ENCODE assay signal across 8 cellular contexts in genomic region chr16:75264531-75264998, GRCh38. TPM values are rescaled to one million over a fixed set of nuclear protein-coding genes. Genes with fewer than 3 reads are reported as not detected.
DNase-seq lines count a peak whose midpoint lies in the region; ATAC-seq, FAIRE-seq and TF ChIP-seq lines count a peak whose summit lies in the region.

No MANE protein-coding gene starts in this region.

- H3K4me2 ChIP-seq in HepG2 (ENCODE audit: low read depth, low read length), result peak overlapping the region; percentile 98

- H3K36me3 ChIP-seq in bronchial epithelial cell (ENCODE audit: control insufficient read depth, insufficient read depth, low read length) (peaks cover 7% of the 10 kb centered on the region), HepG2 (replicated peaks in 1 of 2; ENCODE audit: control insufficient read depth in 1 of 2, insufficient read depth in 2 of 2, low read length in 2 of 2) (peaks cover 0 to 3% of the 10 kb centered on the region in 2 experiments; a peak in 1 of 5 replicates), thyroid gland (no peaks in the 10 kb centered on the region)

- 31% methylated on average over 12 of the region's 13 CpGs for WGBS in HepG2 (ENCODE audit: low lambda C conversion rate)
- 5 to 6% methylated on average over 11 to 12 of the region's 13 CpGs for WGBS in thyroid gland, 2 donors

- H3K4me3 ChIP-seq in bronchial epithelial cell (ENCODE audit: low read depth, low read length) (peak overlapping the region; percentile 68), HepG2 (replicated peaks in 1 of 3; ENCODE audit: insufficient read depth in 1 of 3, low read depth in 2 of 3, low read length in 3 of 3) (peak overlapping the region; percentile 92 to 99 (median 96)), thyroid gland (replicated peaks in 1 of 3) (peak overlapping the region; percentile 37 to 89 (median 46))

- CTCF ChIA-PET in HepG2 (lab: Yijun Ruan, JAX; ENCODE audit: low intra/inter-chr PET ratio, low total read pairs), result no interaction called here

- ATAC-seq in Right ventricle myocardium superior (ENCODE audit: poor library complexity) (peak; percentile 18), Right ventricle myocardium inferior (no peak), HepG2 (no peak), HG02852 (IDR thresholded peaks at IDR 0.05; ENCODE audit: unreplicated experiment) (no peak), GM21737 (IDR thresholded peaks at IDR 0.05; ENCODE audit: unreplicated experiment) (no peak)

- H3K79me2 ChIP-seq in HepG2 (ENCODE audit: insufficient read depth, low read length), result peaks cover 58% of the 10 kb centered on the region

- H3K4me1 ChIP-seq in HepG2 (ENCODE audit: insufficient read depth, low read length), result peaks cover 69% of the 10 kb centered on the region
- H3K4me1 ChIP-seq in thyroid gland, result peaks cover 48 to 59% of the 10 kb centered on the region in 2 donors

- no peak for TF ChIP-seq POLR2A in HepG2 (IDR thresholded peaks at IDR 0.05; ENCODE audit: insufficient read depth in 1 of 2, low read depth in 2 of 2, low read length in 2 of 2)
- peak in 1 of 2 donors; percentile 13 for TF ChIP-seq POLR2A in thyroid gland (IDR thresholded peaks at IDR 0.05)

- H2AFZ ChIP-seq in HepG2 (ENCODE audit: low read length), result no peak overlapping the region

- H3K9me3 ChIP-seq in HepG2 (ENCODE audit: low read length), result no peaks in the 10 kb centered on the region
- H3K9me3 ChIP-seq in thyroid gland, result no peaks in the 10 kb centered on the region

- H3K9ac ChIP-seq in HepG2 (ENCODE audit: insufficient read depth, low read depth, low read length), result peak overlapping the region; percentile 96

- FAIRE-seq in bronchial epithelial cell (lab: Jason Lieb, UNC) (no peak), HepG2 (lab: Jason Lieb, UNC) (no peak)

- TF ChIP-seq EP300 in HepG2 (IDR thresholded peaks at IDR 0.05; ENCODE audit: low read depth in 2 of 2, low read length in 2 of 2) (no peak), HepG2 (CRISPR knock-in tag; IDR thresholded peaks at IDR 0.05; ENCODE audit: borderline replicate concordance) (no peak)

- TF ChIP-seq CTCF in bronchial epithelial cell (IDR thresholded peaks at IDR 0.05; ENCODE audit: insufficient read depth, low read length, severe bottlenecking) (no peak), HepG2 (CRISPR knock-in tag; IDR thresholded peaks at IDR 0.05) (no peak), thyroid gland (IDR thresholded peaks at IDR 0.05) (no peak)

- H3K27ac ChIP-seq in HepG2 (ENCODE audit: extremely low read length, insufficient read depth, low read length), result peak overlapping the region; percentile 61
- H3K27ac ChIP-seq in thyroid gland, result peak overlapping the region; percentile 67 to 98 (median 94)

- intact Hi-C loops in Right ventricle myocardium superior (cut with DNase I) (loop anchor here (5.0 kb wide), 1 partner anchor 43 kb away; no protein-coding TSS in a partner anchor), Right ventricle myocardium inferior (cut with DNase I) (loop anchor here (2.0 kb wide), 2 partner anchors 14 to 26 kb away; partner anchors contain the start of gene BCAR1), HepG2 (cut with micrococcal nuclease; ENCODE audit: unreplicated experiment) (loop anchor here (2.0 to 5.0 kb wide), 2 partner anchors 20 to 198 kb away; partner anchors contain the start of gene TMEM170A), thyroid gland (cut with DNase I) (no loop called here)

- TF ChIP-seq RAD21 in HepG2 (CRISPR knock-in tag; IDR thresholded peaks at IDR 0.05), result no peak

- no TSS peak for BruUV-seq in HepG2 (replicated peaks; lab: Mats Ljungman, UMichigan)

- POLR2A ChIA-PET in HepG2 (lab: Yijun Ruan, JAX), result interaction anchor here (4.3 to 9.3 kb wide), 3 partner anchors 13 to 42 kb away, joined by 82 to 151 read pairs (median 102); partner anchors contain the start of gene BCAR1

- in situ Hi-C loops in HepG2 (cut with HindIII; ENCODE audit: extremely low pct_ligation_motif_present, low pct_unique_long_range_greater_than_20kb), result no loop called here

- peaks cover 34% of the 10 kb centered on the region for H4K20me1 ChIP-seq in HepG2 (ENCODE audit: insufficient read depth, low read length)

- DNase-seq in Right ventricle myocardium superior, result no peak
- no peak for DNase-seq in Right ventricle myocardium inferior (ENCODE audit: missing footprints)
- DNase-seq in bronchial epithelial cell (ENCODE audit: low read depth), result no peak
- DNase-seq in HepG2 (ENCODE audit: low spot score), result no peak
- DNase-seq in thyroid gland, result peak; percentile 65 to 67
- no peak for DNase-seq in RKO (ENCODE audit: low spot score)

- H3K27me3 ChIP-seq in bronchial epithelial cell (ENCODE audit: control insufficient read depth, insufficient read depth, low read length) (no peaks in the 10 kb centered on the region), HepG2 (ENCODE audit: control insufficient read depth in 1 of 2, insufficient read depth in 2 of 2, low read length in 2 of 2) (no peaks in the 10 kb centered on the region), thyroid gland (no peaks in the 10 kb centered on the region)

RNA-seq across cellular contexts. Expression of gene BCAR1, which starts 13.1 kb away (rescaled TPM):
- total RNA-seq in Right ventricle myocardium superior, result 75.4 TPM
- total RNA-seq in Right ventricle myocardium inferior, result 76.7 TPM
- 32.5 and 44.2 TPM in 2 replicates for total RNA-seq in bronchial epithelial cell
- total RNA-seq in HepG2 (2016; rRNA removed; fragmentation: Illumina TruSeq; extraction: Trizol), result 35.9 and 48.1 TPM in 2 replicates
- total RNA-seq in HepG2 (2016; cell fraction: cytosol; rRNA removed; fragmentation: Illumina TruSeq; extraction: Trizol; ENCODE audit: low read depth), result 13.1 and 14.5 TPM in 2 replicates
- 33.1 and 51.1 TPM in 2 replicates for total RNA-seq in HepG2 (2016; cell fraction: insoluble cytoplasmic fraction; rRNA removed; fragmentation: Illumina TruSeq; extraction: Trizol)
- 38.7 and 43.1 TPM in 2 replicates for total RNA-seq in HepG2 (2016; cell fraction: membrane; rRNA removed; fragmentation: Illumina TruSeq; extraction: Trizol)
- total RNA-seq in HepG2 (2016; cell fraction: nucleus; rRNA removed; fragmentation: Illumina TruSeq; extraction: Trizol), result 38.1 and 45.0 TPM in 2 replicates
- polyA plus RNA-seq in HepG2 (2011; rRNA removed), result 51.7 and 57.8 TPM in 2 replicates
- 31.6 and 53.3 TPM in 2 replicates for polyA plus RNA-seq in HepG2 (2011; cell fraction: cytosol; rRNA removed)
- polyA plus RNA-seq in HepG2 (2011; cell fraction: nucleus; rRNA removed), result 202 and 242 TPM in 2 replicates
- polyA plus RNA-seq in HepG2 (2012), result 39.6 and 65.3 TPM in 2 replicates
- polyA plus RNA-seq in HepG2 (2016; cell fraction: cytosol; fragmentation: Illumina TruSeq; extraction: Trizol; ENCODE audit: low read depth), result 13.2 and 13.9 TPM in 2 replicates
- polyA plus RNA-seq in HepG2 (2016; cell fraction: insoluble cytoplasmic fraction; fragmentation: Illumina TruSeq; extraction: Trizol; ENCODE audit: low read depth), result 47.9 and 56.1 TPM in 2 replicates
- 24.5 and 27.8 TPM in 2 replicates for polyA plus RNA-seq in HepG2 (2016; cell fraction: membrane; fragmentation: Illumina TruSeq; extraction: Trizol; ENCODE audit: low read depth)
- 68.9 and 74.0 TPM in 2 replicates for polyA plus RNA-seq in HepG2 (2016; cell fraction: nucleus; fragmentation: Illumina TruSeq; extraction: Trizol; ENCODE audit: insufficient read depth, low read depth)
- 35.0 and 120 TPM in 2 replicates for polyA minus RNA-seq in HepG2 (2011; rRNA and poly(A)+ RNA removed; ENCODE audit: low replicate concordance)
- polyA minus RNA-seq in HepG2 (2011; cell fraction: cytosol; rRNA and poly(A)+ RNA removed), result 32.5 and 33.4 TPM in 2 replicates
- polyA minus RNA-seq in HepG2 (2011; cell fraction: nucleus; rRNA and poly(A)+ RNA removed), result 77.6 and 107 TPM in 2 replicates
- total RNA-seq in thyroid gland, result 10 to 100 TPM; 51.1 to 89.9 (median 71.3) TPM

RNA-seq across cellular contexts. Expression of gene CTRB1, which starts 45.8 kb away (rescaled TPM):
- not detected for total RNA-seq in Right ventricle myocardium superior
- not detected for total RNA-seq in Right ventricle myocardium inferior
- not detected in 2 replicates for total RNA-seq in bronchial epithelial cell
- not detected in 2 replicates for total RNA-seq in HepG2 (2016; rRNA removed; fragmentation: Illumina TruSeq; extraction: Trizol)
- total RNA-seq in HepG2 (2016; cell fraction: cytosol; rRNA removed; fragmentation: Illumina TruSeq; extraction: Trizol; ENCODE audit: low read depth), result not detected in 2 replicates
- total RNA-seq in HepG2 (2016; cell fraction: insoluble cytoplasmic fraction; rRNA removed; fragmentation: Illumina TruSeq; extraction: Trizol), result not detected in 2 replicates
- total RNA-seq in HepG2 (2016; cell fraction: membrane; rRNA removed; fragmentation: Illumina TruSeq; extraction: Trizol), result not detected in 2 replicates
- not detected in 2 replicates for total RNA-seq in HepG2 (2016; cell fraction: nucleus; rRNA removed; fragmentation: Illumina TruSeq; extraction: Trizol)
- polyA plus RNA-seq in HepG2 (2011; rRNA removed), result 0.55 TPM in 1 of 2 replicates, not detected in the other
- 0.13 and 0.14 TPM in 2 replicates for polyA plus RNA-seq in HepG2 (2011; cell fraction: cytosol; rRNA removed)
- polyA plus RNA-seq in HepG2 (2011; cell fraction: nucleus; rRNA removed), result 0.47 TPM in 1 of 2 replicates, not detected in the other
- not detected in 2 replicates for polyA plus RNA-seq in HepG2 (2012)
- polyA plus RNA-seq in HepG2 (2016; cell fraction: cytosol; fragmentation: Illumina TruSeq; extraction: Trizol; ENCODE audit: low read depth), result not detected in 2 replicates
- polyA plus RNA-seq in HepG2 (2016; cell fraction: insoluble cytoplasmic fraction; fragmentation: Illumina TruSeq; extraction: Trizol; ENCODE audit: low read depth), result not detected in 2 replicates
- not detected in 2 replicates for polyA plus RNA-seq in HepG2 (2016; cell fraction: membrane; fragmentation: Illumina TruSeq; extraction: Trizol; ENCODE audit: low read depth)
- polyA plus RNA-seq in HepG2 (2016; cell fraction: nucleus; fragmentation: Illumina TruSeq; extraction: Trizol; ENCODE audit: insufficient read depth, low read depth), result not detected in 2 replicates
- polyA minus RNA-seq in HepG2 (2011; rRNA and poly(A)+ RNA removed; ENCODE audit: low replicate concordance), result not detected in 2 replicates
- polyA minus RNA-seq in HepG2 (2011; cell fraction: cytosol; rRNA and poly(A)+ RNA removed), result not detected in 2 replicates
- polyA minus RNA-seq in HepG2 (2011; cell fraction: nucleus; rRNA and poly(A)+ RNA removed), result not detected in 2 replicates
- total RNA-seq in thyroid gland, result not detected

RNA-seq across cellular contexts. Expression of gene CTRB2, which starts 57.6 kb away (rescaled TPM):
- not detected for total RNA-seq in Right ventricle myocardium superior
- total RNA-seq in Right ventricle myocardium inferior, result not detected
- total RNA-seq in bronchial epithelial cell, result not detected in 2 replicates
- not detected in 2 replicates for total RNA-seq in HepG2 (2016; rRNA removed; fragmentation: Illumina TruSeq; extraction: Trizol)
- total RNA-seq in HepG2 (2016; cell fraction: cytosol; rRNA removed; fragmentation: Illumina TruSeq; extraction: Trizol; ENCODE audit: low read depth), result not detected in 2 replicates
- total RNA-seq in HepG2 (2016; cell fraction: insoluble cytoplasmic fraction; rRNA removed; fragmentation: Illumina TruSeq; extraction: Trizol), result not detected in 2 replicates
- not detected in 2 replicates for total RNA-seq in HepG2 (2016; cell fraction: membrane; rRNA removed; fragmentation: Illumina TruSeq; extraction: Trizol)
- not detected in 2 replicates for total RNA-seq in HepG2 (2016; cell fraction: nucleus; rRNA removed; fragmentation: Illumina TruSeq; extraction: Trizol)
- 0.13 and 0.39 TPM in 2 replicates for polyA plus RNA-seq in HepG2 (2011; rRNA removed)
- 0.13 TPM in 1 of 2 replicates, not detected in the other for polyA plus RNA-seq in HepG2 (2011; cell fraction: cytosol; rRNA removed)
- polyA plus RNA-seq in HepG2 (2011; cell fraction: nucleus; rRNA removed), result 0.53 TPM in 1 of 2 replicates, not detected in the other
- polyA plus RNA-seq in HepG2 (2012), result 0.78 and 0.89 TPM in 2 replicates
- polyA plus RNA-seq in HepG2 (2016; cell fraction: cytosol; fragmentation: Illumina TruSeq; extraction: Trizol; ENCODE audit: low read depth), result 0.40 TPM in 1 of 2 replicates, not detected in the other
- not detected in 2 replicates for polyA plus RNA-seq in HepG2 (2016; cell fraction: insoluble cytoplasmic fraction; fragmentation: Illumina TruSeq; extraction: Trizol; ENCODE audit: low read depth)
- 0.37 TPM in 1 of 2 replicates, not detected in the other for polyA plus RNA-seq in HepG2 (2016; cell fraction: membrane; fragmentation: Illumina TruSeq; extraction: Trizol; ENCODE audit: low read depth)
- not detected in 2 replicates for polyA plus RNA-seq in HepG2 (2016; cell fraction: nucleus; fragmentation: Illumina TruSeq; extraction: Trizol; ENCODE audit: insufficient read depth, low read depth)
- not detected in 2 replicates for polyA minus RNA-seq in HepG2 (2011; rRNA and poly(A)+ RNA removed; ENCODE audit: low replicate concordance)
- not detected in 2 replicates for polyA minus RNA-seq in HepG2 (2011; cell fraction: cytosol; rRNA and poly(A)+ RNA removed)
- not detected in 2 replicates for polyA minus RNA-seq in HepG2 (2011; cell fraction: nucleus; rRNA and poly(A)+ RNA removed)
- not detected for total RNA-seq in thyroid gland

Comparison
In these comparisons a context has a peak if more than half of its experiments do, and no peak if none do; other contexts are left out.
1. DNase-seq: peak in thyroid gland (2 of 2); none in Right ventricle myocardium superior (single experiment), Right ventricle myocardium inferior (single experiment), bronchial epithelial cell (single experiment), HepG2 (single experiment) and RKO (single experiment).
2. H3K4me3 ChIP-seq: peak in every context shown above with its lines; median percentile 96 in HepG2; 68 in bronchial epithelial cell; 46 in thyroid gland.